ENCODE assay signal across 14 cellular contexts in genomic region chr12:65511134-65511912, GRCh38.
DNase-seq lines count a peak whose midpoint lies in the region; ATAC-seq, FAIRE-seq and TF ChIP-seq lines count a peak whose summit lies in the region.
"Had no signal": no experiment of that assay in that cellular context is flagged by ENCODE, and none has a peak within 500 bp of the region (broad histone marks: within the 10 kb centered on the region; RNA-seq: fewer than 3 reads in every experiment).

No MANE protein-coding gene starts in this region.

- peaks cover 0 to 14% (median 6%) of the 10 kb centered on the region in 4 donors for H3K4me1 ChIP-seq in right lobe of liver

- H3K36me3 Mint-ChIP-seq in stimulated activated naive B cell treated with anti-CD40 and anti-IgM and Interleukin-4, amounts not matched to agents 10 μg/mL and 1 μg/mL and 100 μg/mL, for 72 hours, result no peaks in the 10 kb centered on the region
- H3K36me3 Mint-ChIP-seq: CD4-positive, alpha-beta memory T cell had no signal

- peak; percentile 82 for FAIRE-seq in endometrium (lab: Jason Lieb, UNC)

- no peaks in the 10 kb centered on the region for H3K4me1 Mint-ChIP-seq in stimulated activated naive B cell treated with anti-CD40 and anti-IgM and Interleukin-4, amounts not matched to agents 10 μg/mL and 1 μg/mL and 100 μg/mL, for 72 hours
- H3K4me1 Mint-ChIP-seq: CD4-positive, alpha-beta memory T cell had no signal

- peak overlapping the region in 1 of 3 donors; percentile 24 for H3K27ac ChIP-seq in right lobe of liver
- no peak overlapping the region for H3K27ac ChIP-seq in substantia nigra (ENCODE audit: low read depth, low read length, poor library complexity, severe bottlenecking)
- H3K27ac ChIP-seq: ovary had no signal

- H3K27me3 Mint-ChIP-seq in stimulated activated naive B cell treated with anti-CD40 and anti-IgM and Interleukin-4, amounts not matched to agents 10 μg/mL and 1 μg/mL and 100 μg/mL, for 72 hours, result peaks cover 4 to 12% of the 10 kb centered on the region in 2 donors

- H3K4me3 Mint-ChIP-seq in stimulated activated naive B cell treated with anti-CD40 and anti-IgM and Interleukin-4, amounts not matched to agents 10 μg/mL and 1 μg/mL and 100 μg/mL, for 72 hours, result no peak overlapping the region
- H3K4me3 Mint-ChIP-seq: CD4-positive, alpha-beta memory T cell had no signal

- H3K4me3 ChIP-seq in right lobe of liver, result no peak overlapping the region
- H3K4me3 ChIP-seq: ovary had no signal

- intact Hi-C loops in right lobe of liver (cut with DNase I), result no loop called here

- H3K9me3 Mint-ChIP-seq in stimulated activated naive B cell treated with anti-CD40 and anti-IgM and Interleukin-4, amounts not matched to agents 10 μg/mL and 1 μg/mL and 100 μg/mL, for 72 hours, result no peaks in the 10 kb centered on the region

- peak; percentile 51 for DNase-seq in NCI-H82 (lab: John Stamatoyannopoulos, UW)
- peak; percentile 79 to 84 (median 79) for DNase-seq in right lobe of liver
- DNase-seq in substantia nigra (lab: John Stamatoyannopoulos, UW), result peak in 34 of 49 donors; percentile 1 to 72 (median 30)
- no peak for DNase-seq in SK-N-DZ (ENCODE audit: low spot score)
- no peak for DNase-seq in stimulated activated naive B cell treated with anti-CD40 and anti-IgM and Interleukin-4, amounts not matched to agents 10 μg/mL and 1 μg/mL and 100 μg/mL, for 72 hours
- DNase-seq in effector CD8-positive, alpha-beta T cell (lab: John Stamatoyannopoulos, UW), result no peak
- no peak for DNase-seq in DMS 273 treated with DMSO at 0.1 percent for 48 hours (lab: John Stamatoyannopoulos, UW)
- DNase-seq: CD4-positive, alpha-beta memory T cell; NCI-H1105 treated with DMSO at 0.1 percent for 48 hours; stimulated activated CD4-positive, alpha-beta T cell treated with anti-CD3 and anti-CD28 coated beads, Interleukin-4, amount 100 ng/mL, for 24 hours; stimulated activated naive CD8-positive, alpha-beta T cell treated with anti-CD3 and anti-CD28 coated beads, Interleukin-15, Interleukin-2, amounts not matched to agents 100 U/mL and 50 U/mL, for 24 hours had no signal

- H3K36me3 ChIP-seq in right lobe of liver, result no peaks in the 10 kb centered on the region
- H3K36me3 ChIP-seq: ovary had no signal

- no peaks in the 10 kb centered on the region for H3K27me3 ChIP-seq in right lobe of liver
- H3K27me3 ChIP-seq: ovary had no signal

- WGBS in right lobe of liver (ENCODE audit: insufficient coverage, low coverage, low lambda C conversion rate, missing lambda C conversion rate), result 44% methylated on average over 5 of the region's 13 CpGs

- H3K9me3 ChIP-seq in right lobe of liver, result no peaks in the 10 kb centered on the region
- H3K9me3 ChIP-seq: ovary had no signal

- ATAC-seq in right lobe of liver, result peak; percentile 82 to 88 (median 86)
- ATAC-seq in stimulated activated naive B cell treated with anti-CD40 and anti-IgM and Interleukin-4, amounts not matched to agents 10 μg/mL and 1 μg/mL and 100 μg/mL, for 72 hours (replicated peaks), result no peak
- ATAC-seq: activated CD4-positive, CD25-positive, alpha-beta regulatory T cell treated with anti-CD3 and anti-CD28 coated beads, Interleukin-2, amount 50 U/mL, for 24 hours; stimulated activated naive CD8-positive, alpha-beta T cell treated with anti-CD3 and anti-CD28 coated beads, Interleukin-15, Interleukin-2, amounts not matched to agents 100 U/mL and 50 U/mL, for 24 hours had no signal

- no peak overlapping the region for H3K27ac Mint-ChIP-seq in stimulated activated naive B cell treated with anti-CD40 and anti-IgM and Interleukin-4, amounts not matched to agents 10 μg/mL and 1 μg/mL and 100 μg/mL, for 72 hours
- H3K27ac Mint-ChIP-seq: CD4-positive, alpha-beta memory T cell had no signal

- TF ChIP-seq POLR2A in right lobe of liver (IDR thresholded peaks at IDR 0.05), result no peak

- no peak for TF ChIP-seq CTCF in right lobe of liver (IDR thresholded peaks at IDR 0.05)

Comparison
In these comparisons a context has a peak if more than half of its experiments do, and no peak if none do; other contexts are left out.
1. DNase-seq: peak in NCI-H82 (single experiment), right lobe of liver (3 of 3) and substantia nigra (34 of 49); none in SK-N-DZ (single experiment), stimulated activated naive B cell treated with anti-CD40 and anti-IgM and Interleukin-4, amounts not matched to agents 10 μg/mL and 1 μg/mL and 100 μg/mL, for 72 hours (single experiment), effector CD8-positive, alpha-beta T cell (single experiment) and DMS 273 treated with DMSO at 0.1 percent for 48 hours (single experiment).
2. ATAC-seq: peak in right lobe of liver (4 of 4); none in stimulated activated naive B cell treated with anti-CD40 and anti-IgM and Interleukin-4, amounts not matched to agents 10 μg/mL and 1 μg/mL and 100 μg/mL, for 72 hours (0 of 2).